Comparison of ENCODE assay signal across 8 cellular contexts in the genomic region with DNA sequence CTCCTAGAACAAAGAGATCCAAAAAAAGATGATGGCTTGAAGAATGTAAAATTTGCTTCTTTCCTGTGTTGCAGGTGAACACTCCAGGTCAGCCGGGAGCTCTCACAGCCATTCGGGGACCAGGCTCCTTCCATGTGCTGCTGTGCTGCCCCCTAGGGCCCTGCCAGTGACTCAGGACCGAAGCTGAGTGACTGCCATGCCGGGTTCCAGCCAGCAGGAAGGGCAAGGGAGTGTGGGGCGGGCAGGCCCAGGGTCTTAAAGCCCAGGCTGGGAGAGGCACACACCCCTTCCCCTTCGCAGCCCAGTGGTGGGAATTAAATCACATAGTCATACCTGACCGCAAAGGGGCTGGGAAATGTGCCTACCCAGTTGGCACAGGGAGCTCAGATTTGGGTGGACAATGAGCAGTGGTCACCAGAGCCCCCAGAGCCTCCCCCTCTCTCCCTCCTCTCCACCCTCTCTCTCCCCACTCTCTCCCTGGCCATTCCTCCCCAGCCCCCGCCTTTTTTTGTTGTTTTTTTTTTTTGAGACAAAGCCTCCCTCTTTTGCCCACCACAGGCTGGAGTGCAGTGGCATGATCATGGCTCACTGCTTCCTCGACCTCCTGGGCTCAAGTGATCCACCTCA. TPM values are rescaled to one million over a fixed set of nuclear protein-coding genes. Genes with fewer than 3 reads are reported as not detected.
DNase-seq lines count a peak whose midpoint lies in the region; ATAC-seq and TF ChIP-seq lines count a peak whose summit lies in the region.

No MANE protein-coding gene starts in this region.

- H3K4me3 ChIP-seq in fibroblast of the aortic adventitia (ENCODE audit: low read depth, low read length), result no peak overlapping the region

- DNase-seq in Caki2 (ENCODE audit: low read depth) (peak; percentile 52), HT1080 (ENCODE audit: low read depth) (peak; percentile 43), NCI-H69 (lab: John Stamatoyannopoulos, UW) (peak; percentile 92), fibroblast of the aortic adventitia (ENCODE audit: low read depth) (peak; percentile 24), non-pigmented ciliary epithelial cell (ENCODE audit: low read depth) (peak; percentile 13)
- DNase-seq in activated CD8-positive, alpha-beta memory T cell treated with anti-CD3 and anti-CD28 coated beads, Interleukin-2, amount 10 ng/mL, durations not matched to agents 7 days and 5 days, result peak; percentile 65

- TF ChIP-seq CTCF in fibroblast of the aortic adventitia (IDR thresholded peaks at IDR 0.05; ENCODE audit: insufficient read depth, low read length), result peak; percentile 66

- CTCF ChIA-PET in activated CD8-positive, alpha-beta memory T cell treated with anti-CD3 and anti-CD28 coated beads, Interleukin-2, amount 10 ng/mL, durations not matched to agents 7 days and 5 days (lab: Charles Lee), result interaction anchor here (0.7 to 13.0 kb wide), 16 partner anchors 9 to 401 kb away, joined by 3 to 365 read pairs (median 4); no protein-coding TSS in a partner anchor

- no peak overlapping the region for H3K4me3 Mint-ChIP-seq in activated CD8-positive, alpha-beta memory T cell treated with anti-CD3 and anti-CD28 coated beads, Interleukin-2, amount 10 ng/mL, durations not matched to agents 7 days and 5 days

- no peaks in the 10 kb centered on the region for H3K9me3 Mint-ChIP-seq in activated CD8-positive, alpha-beta memory T cell treated with anti-CD3 and anti-CD28 coated beads, Interleukin-2, amount 10 ng/mL, durations not matched to agents 7 days and 5 days (ENCODE audit: low read depth)

- peaks cover 6% of the 10 kb centered on the region for H3K4me1 Mint-ChIP-seq in activated CD8-positive, alpha-beta memory T cell treated with anti-CD3 and anti-CD28 coated beads, Interleukin-2, amount 10 ng/mL, durations not matched to agents 7 days and 5 days

- in situ Hi-C loops in Caki2 (cut with HindIII; ENCODE audit: low pct_unique_long_range_greater_than_20kb, low sequenced_read_pairs), result no loop called here

- no peak overlapping the region for H3K27ac Mint-ChIP-seq in activated CD8-positive, alpha-beta memory T cell treated with anti-CD3 and anti-CD28 coated beads, Interleukin-2, amount 10 ng/mL, durations not matched to agents 7 days and 5 days

- ATAC-seq in activated CD8-positive, alpha-beta memory T cell treated with anti-CD3 and anti-CD28 coated beads, Interleukin-2, amount 10 ng/mL, durations not matched to agents 7 days and 5 days, result peak; percentile 65
- ATAC-seq in GM19324 (IDR thresholded peaks at IDR 0.05; ENCODE audit: low FRiP score, unreplicated experiment) (no peak), GM18867 (IDR thresholded peaks at IDR 0.05; ENCODE audit: unreplicated experiment) (no peak)

- peaks cover 28% of the 10 kb centered on the region for H3K27me3 Mint-ChIP-seq in activated CD8-positive, alpha-beta memory T cell treated with anti-CD3 and anti-CD28 coated beads, Interleukin-2, amount 10 ng/mL, durations not matched to agents 7 days and 5 days

- H3K36me3 Mint-ChIP-seq in activated CD8-positive, alpha-beta memory T cell treated with anti-CD3 and anti-CD28 coated beads, Interleukin-2, amount 10 ng/mL, durations not matched to agents 7 days and 5 days, result no peaks in the 10 kb centered on the region

RNA-seq across cellular contexts. Expression of a gene that starts 11.5 kb away (rescaled TPM):
- 14.1 and 20.4 TPM in 2 replicates for total RNA-seq in Caki2 (2014; rRNA removed; shearing (Covaris generic); ENCODE audit: low replicate concordance)
- 3.3 and 3.9 TPM in 2 replicates for total RNA-seq in HT1080 (2014; rRNA removed; shearing (Covaris generic))
- polyA plus RNA-seq in HT1080 (2015; cell fraction: cytosol; rRNA removed), result 6.0 and 7.2 TPM in 2 replicates
- 2.2 and 2.9 TPM in 2 replicates for polyA plus RNA-seq in HT1080 (2015; cell fraction: nucleus; rRNA removed)
- 10 to 100 TPM; 10.4 to 20.1 TPM for total RNA-seq in activated CD8-positive, alpha-beta memory T cell treated with anti-CD3 and anti-CD28 coated beads, Interleukin-2, amount 10 ng/mL, durations not matched to agents 7 days and 5 days
- total RNA-seq in fibroblast of the aortic adventitia (ENCODE audit: low replicate concordance), result 0.99 and 5.0 TPM in 2 replicates

RNA-seq across cellular contexts. Expression of a gene that starts 41.8 kb away (rescaled TPM):
- total RNA-seq in Caki2 (2014; rRNA removed; shearing (Covaris generic); ENCODE audit: low replicate concordance), result 22.8 and 27.9 TPM in 2 replicates
- total RNA-seq in HT1080 (2014; rRNA removed; shearing (Covaris generic)), result 31.7 and 38.5 TPM in 2 replicates
- 21.9 and 23.3 TPM in 2 replicates for polyA plus RNA-seq in HT1080 (2015; cell fraction: cytosol; rRNA removed)
- polyA plus RNA-seq in HT1080 (2015; cell fraction: nucleus; rRNA removed), result 78.2 and 86.9 TPM in 2 replicates
- total RNA-seq in activated CD8-positive, alpha-beta memory T cell treated with anti-CD3 and anti-CD28 coated beads, Interleukin-2, amount 10 ng/mL, durations not matched to agents 7 days and 5 days, result 100 to 1,000 TPM; 223 to 247 TPM
- 19.1 and 38.7 TPM in 2 replicates for total RNA-seq in fibroblast of the aortic adventitia (ENCODE audit: low replicate concordance)

RNA-seq across cellular contexts. Expression of a gene that starts 57.5 kb away (rescaled TPM):
- total RNA-seq in Caki2 (2014; rRNA removed; shearing (Covaris generic); ENCODE audit: low replicate concordance), result 2.3 and 5.5 TPM in 2 replicates
- 0.08 TPM in 1 of 2 replicates, not detected in the other for total RNA-seq in HT1080 (2014; rRNA removed; shearing (Covaris generic))
- polyA plus RNA-seq in HT1080 (2015; cell fraction: cytosol; rRNA removed), result 0.06 and 0.21 TPM in 2 replicates
- polyA plus RNA-seq in HT1080 (2015; cell fraction: nucleus; rRNA removed), result 0.38 and 1.5 TPM in 2 replicates
- under 1 TPM; 0.26 to 0.30 TPM for total RNA-seq in activated CD8-positive, alpha-beta memory T cell treated with anti-CD3 and anti-CD28 coated beads, Interleukin-2, amount 10 ng/mL, durations not matched to agents 7 days and 5 days
- total RNA-seq in fibroblast of the aortic adventitia (ENCODE audit: low replicate concordance), result not detected in 2 replicates

Comparison
In these comparisons a context has a peak if more than half of its experiments do, and no peak if none do; other contexts are left out.
1. DNase-seq: peak in every context shown above with its lines; median percentile 92 in NCI-H69; 65 in activated CD8-positive, alpha-beta memory T cell treated with anti-CD3 and anti-CD28 coated beads, Interleukin-2, amount 10 ng/mL, durations not matched to agents 7 days and 5 days; 52 in Caki2; 43 in HT1080; 24 in fibroblast of the aortic adventitia; 13 in non-pigmented ciliary epithelial cell.